Comparison of ENCODE assay signal across 28 cellular contexts in genomic region chr5:89956838-89957237, GRCh38.
"Had no signal": no experiment of that assay in that cellular context is flagged by ENCODE, and none has a peak within 500 bp of the region (broad histone marks: within the 10 kb centered on the region; RNA-seq: fewer than 3 reads in every experiment).

No MANE protein-coding gene starts in this region.

- ATAC-seq: activated CD4-positive, CD25-positive, alpha-beta regulatory T cell treated with anti-CD3 and anti-CD28 coated beads, Interleukin-2, amount 50 U/mL, for 24 hours; activated CD8-positive, alpha-beta T cell treated with anti-CD3 and anti-CD28 coated beads for 36 hours; activated naive CD8-positive, alpha-beta T cell treated with anti-CD3 and anti-CD28 coated beads, Interleukin-2, amount 50 U/mL, for 24 hours; activated T-cell treated with anti-CD3 and anti-CD28 coated beads, Interleukin-2, amount 50 U/mL, for 4 hours; activated T-helper 17 cell treated with anti-CD3 and anti-CD28 coated beads, Interleukin-2, amount 50 U/mL, for 72 hours; effector memory CD8-positive, alpha-beta T cell; T-helper 17 cell had no signal

- H3K4me1 ChIP-seq: adrenal gland, breast epithelium had no signal

- H3K36me3 ChIP-seq: adrenal gland, breast epithelium, cardiac muscle cell, esophagus muscularis mucosa, WERI-Rb-1 had no signal

- H3K9me3 ChIP-seq: adrenal gland, breast epithelium, esophagus muscularis mucosa had no signal

- DNase-seq: activated B cell treated with CpG ODN at 0.5 μM for 24 hours; activated CD4-positive, alpha-beta T cell treated with anti-CD3 and anti-CD28 coated beads for 48 hours; activated CD4-positive, alpha-beta T cell treated with anti-CD3 and anti-CD28 coated beads, Interleukin-2, amount 50 U/mL, for 1 hour; activated CD4-positive, alpha-beta T cell treated with anti-CD3 and anti-CD28 coated beads, Interleukin-2, amount 50 U/mL, for 48 hours; activated CD8-positive, alpha-beta memory T cell treated with anti-CD3 and anti-CD28 coated beads for 24 hours; activated CD8-positive, alpha-beta T cell treated with anti-CD3 and anti-CD28 coated beads for 36 hours; activated effector memory CD4-positive, alpha-beta T cell treated with anti-CD3 and anti-CD28 coated beads, Interleukin-2, amount 50 U/mL, for 16 hours; activated naive CD4-positive, alpha-beta T cell treated with anti-CD3 and anti-CD28 coated beads for 36 hours; activated naive CD8-positive, alpha-beta T cell treated with anti-CD3 and anti-CD28 coated beads for 36 hours; activated naive CD8-positive, alpha-beta T cell treated with anti-CD3 and anti-CD28 coated beads, Interleukin-2, amount 50 U/mL, for 24 hours; activated T-cell treated with anti-CD3 and anti-CD28 coated beads, Interleukin-2, amount 50 U/mL, for 4 hours; adrenal gland; amygdala; aorta; cortex of kidney; dermis blood vessel endothelial cell; effector CD4-positive, alpha-beta T cell; effector memory CD8-positive, alpha-beta T cell; erythroblast; T-helper 1 cell; T-helper 17 cell; T1000; WERI-Rb-1 had no signal

- H3K27ac ChIP-seq: adrenal gland, breast epithelium, cardiac muscle cell, esophagus muscularis mucosa, WERI-Rb-1 had no signal

- H3K4me3 ChIP-seq: adrenal gland, breast epithelium, cardiac muscle cell, esophagus muscularis mucosa had no signal

- H3K27me3 ChIP-seq: adrenal gland, breast epithelium, cardiac muscle cell, esophagus muscularis mucosa had no signal
